Comparison of ENCODE assay signal across 8 cellular contexts in the genomic region with DNA sequence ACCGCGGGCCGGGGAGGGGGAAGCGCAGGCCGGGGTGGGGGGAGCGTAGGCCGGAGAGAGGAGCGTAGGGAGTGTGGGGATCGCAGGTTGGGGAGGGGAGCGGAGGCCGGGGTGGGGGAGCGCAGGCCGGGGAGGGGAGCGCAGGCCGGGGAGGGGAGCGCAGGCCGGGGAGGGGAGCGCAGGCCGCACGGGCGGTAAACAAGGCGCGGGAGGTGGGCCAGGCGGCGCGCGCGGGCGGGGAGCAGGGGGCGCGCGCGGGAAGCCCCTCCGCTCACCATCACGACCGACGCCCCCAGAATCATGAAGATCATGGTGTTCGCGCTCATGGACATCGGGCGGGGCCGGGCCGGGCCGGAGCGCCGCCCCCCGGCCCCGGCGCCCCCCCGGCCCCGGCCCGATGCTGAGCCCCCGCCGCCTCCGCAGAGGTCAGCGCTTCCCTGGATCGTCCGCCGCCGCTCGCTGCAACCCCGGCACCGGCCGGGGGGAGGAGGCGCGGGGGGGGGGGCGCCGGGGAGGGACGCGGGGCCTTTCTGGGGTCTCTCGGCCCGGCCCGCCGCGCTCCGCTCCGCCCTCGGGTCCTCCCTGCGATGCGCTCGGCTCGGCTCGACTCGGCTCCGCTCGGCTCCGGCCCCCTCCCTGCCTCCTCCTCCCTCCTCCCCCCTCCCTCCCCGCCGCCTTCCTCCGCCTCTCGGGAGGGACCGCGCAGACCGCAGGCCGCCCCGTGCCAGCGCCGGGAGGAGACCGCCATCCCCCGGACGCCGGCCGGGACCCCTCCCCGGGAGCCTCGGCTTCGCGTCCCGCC. TPM values are rescaled to one million over a fixed set of nuclear protein-coding genes. Genes with fewer than 3 reads are reported as not detected.
DNase-seq lines count a peak whose midpoint lies in the region; ATAC-seq and TF ChIP-seq lines count a peak whose summit lies in the region.

A gene (minus strand): TSS at position 610 of the 802 bp plus-strand sequence. CDS start 278 bp downstream, at position 332.

- H3K9ac ChIP-seq in iPS-15b (ENCODE audit: low read depth, low read length), result peak within 1 kb of the TSS; percentile 73

- peaks cover 9% of the 10 kb centered on the region for H3K4me1 Mint-ChIP-seq in brain

- no peaks in the 10 kb centered on the region for H3K27me3 Mint-ChIP-seq in brain

- no peaks in the 10 kb centered on the region for H3K27me3 ChIP-seq in iPS-15b (ENCODE audit: control insufficient read depth, insufficient read depth, low read length)

- peak within 1 kb of the TSS in 3 of 5 experiments; percentile 82 to 89 (median 84) for H3K27ac Mint-ChIP-seq in brain

- no peak for TF ChIP-seq CTCF in brain (conservative IDR thresholded peaks at IDR 0.05)

- H3K9me3 ChIP-seq in iPS-15b (ENCODE audit: control insufficient read depth, insufficient read depth, low read length), result no peaks in the 10 kb centered on the region

- peak within 1 kb of the TSS; percentile 79 to 82 (median 80) for H3K4me3 Mint-ChIP-seq in brain

- H3K36me3 ChIP-seq in iPS-15b (ENCODE audit: control insufficient read depth, insufficient read depth, low read length), result peaks cover 39% of the 10 kb centered on the region

- no peak for ATAC-seq in GM21717 (IDR thresholded peaks at IDR 0.05; ENCODE audit: unreplicated experiment)
- no peak for ATAC-seq in HG02571 (IDR thresholded peaks at IDR 0.05; ENCODE audit: unreplicated experiment)

- DNase-seq in EH (ENCODE audit: low read depth), result peak; percentile 82
- peak; percentile 69 for DNase-seq in T1000 (lab: John Stamatoyannopoulos, UW)
- DNase-seq in RKO (ENCODE audit: low spot score), result no peak

- peak within 1 kb of the TSS in 16 of 21 experiments; percentile 29 to 80 (median 68) for H3K27ac ChIP-seq in skin epidermis

- H3K9me3 Mint-ChIP-seq in brain, result no peaks in the 10 kb centered on the region

- no peaks in the 10 kb centered on the region for H3K4me1 ChIP-seq in iPS-15b (ENCODE audit: control insufficient read depth, insufficient read depth, low read length)

- H3K36me3 Mint-ChIP-seq in brain, result peaks cover 12% of the 10 kb centered on the region

- H3K4me3 ChIP-seq in iPS-15b (ENCODE audit: low read depth, low read length), result peak within 1 kb of the TSS; percentile 69
- H3K4me3 ChIP-seq in skin epidermis, result peak within 1 kb of the TSS; percentile 29 to 52 (median 40)

RNA-seq across cellular contexts. Expression of the gene that starts here (rescaled TPM):
- 33.9 TPM for polyA plus RNA-seq in brain (ENCODE audit: insufficient read depth, low read depth, low replicate concordance)
